Comparison of ENCODE assay signal across 2 cellular contexts in genomic region chr16:70808371-70808770, GRCh38.
TF ChIP-seq lines count a peak whose summit lies in the region.

No MANE protein-coding gene starts in this region.

TF ChIP-seq in HCT116, 20 proteins besides CTCF, POLR2A, EP300 and RAD21:
- TF ChIP-seq EZH2 (IDR thresholded peaks at IDR 0.05) (no peak), SRF (IDR thresholded peaks at IDR 0.05; ENCODE audit: low read depth) (no peak), EGR1 (IDR thresholded peaks at IDR 0.05; ENCODE audit: low read depth) (no peak), JUND (IDR thresholded peaks at IDR 0.05) (no peak), ELF1 (IDR thresholded peaks at IDR 0.05; ENCODE audit: borderline replicate concordance, low read depth) (no peak), EZH2phosphoT487 (IDR thresholded peaks at IDR 0.05; ENCODE audit: borderline replicate concordance) (no peak), ZNF274 (IDR thresholded peaks at IDR 0.05; ENCODE audit: low read depth, low read length) (no peak), TCF7L2 (IDR thresholded peaks at IDR 0.05; ENCODE audit: borderline replicate concordance, extremely low read depth, insufficient read depth, insufficient read length) (no peak), REST (IDR thresholded peaks at IDR 0.05; ENCODE audit: low read depth) (no peak), CBX3 (IDR thresholded peaks at IDR 0.05; ENCODE audit: low read depth) (no peak), FOSL1 (IDR thresholded peaks at IDR 0.05; ENCODE audit: low read depth) (no peak), YY1 (IDR thresholded peaks at IDR 0.05; ENCODE audit: extremely low read depth, insufficient replicate concordance, low read depth, low read length) (no peak), SIN3A (IDR thresholded peaks at IDR 0.05; ENCODE audit: low read depth) (no peak), ZFX (IDR thresholded peaks at IDR 0.05) (no peak), CEBPB (IDR thresholded peaks at IDR 0.05; ENCODE audit: low read depth) (no peak)
- TF ChIP-seq, protein P1, sequence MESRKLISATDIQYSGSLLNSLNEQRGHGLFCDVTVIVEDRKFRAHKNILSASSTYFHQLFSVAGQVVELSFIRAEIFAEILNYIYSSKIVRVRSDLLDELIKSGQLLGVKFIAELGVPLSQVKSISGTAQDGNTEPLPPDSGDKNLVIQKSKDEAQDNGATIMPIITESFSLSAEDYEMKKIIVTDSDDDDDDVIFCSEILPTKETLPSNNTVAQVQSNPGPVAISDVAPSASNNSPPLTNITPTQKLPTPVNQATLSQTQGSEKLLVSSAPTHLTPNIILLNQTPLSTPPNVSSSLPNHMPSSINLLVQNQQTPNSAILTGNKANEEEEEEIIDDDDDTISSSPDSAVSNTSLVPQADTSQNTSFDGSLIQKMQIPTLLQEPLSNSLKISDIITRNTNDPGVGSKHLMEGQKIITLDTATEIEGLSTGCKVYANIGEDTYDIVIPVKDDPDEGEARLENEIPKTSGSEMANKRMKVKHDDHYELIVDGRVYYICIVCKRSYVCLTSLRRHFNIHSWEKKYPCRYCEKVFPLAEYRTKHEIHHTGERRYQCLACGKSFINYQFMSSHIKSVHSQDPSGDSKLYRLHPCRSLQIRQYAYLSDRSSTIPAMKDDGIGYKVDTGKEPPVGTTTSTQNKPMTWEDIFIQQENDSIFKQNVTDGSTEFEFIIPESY (IDR thresholded peaks at IDR 0.05; ENCODE audit: extremely low read depth, insufficient replicate concordance, low read length), result no peak

TF ChIP-seq in WTC11, 78 proteins besides CTCF, POLR2A, EP300 and RAD21:
- TF ChIP-seq, protein P2, sequence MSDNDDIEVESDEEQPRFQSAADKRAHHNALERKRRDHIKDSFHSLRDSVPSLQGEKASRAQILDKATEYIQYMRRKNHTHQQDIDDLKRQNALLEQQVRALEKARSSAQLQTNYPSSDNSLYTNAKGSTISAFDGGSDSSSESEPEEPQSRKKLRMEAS (CRISPR knock-in tag; IDR thresholded peaks at IDR 0.05), result no peak
- no peak for TF ChIP-seq JAZF1 (CRISPR knock-in tag; IDR thresholded peaks at IDR 0.05)
- no peak for TF ChIP-seq SP1 (CRISPR knock-in tag; conservative IDR thresholded peaks at IDR 0.05)
- TF ChIP-seq, protein P3, sequence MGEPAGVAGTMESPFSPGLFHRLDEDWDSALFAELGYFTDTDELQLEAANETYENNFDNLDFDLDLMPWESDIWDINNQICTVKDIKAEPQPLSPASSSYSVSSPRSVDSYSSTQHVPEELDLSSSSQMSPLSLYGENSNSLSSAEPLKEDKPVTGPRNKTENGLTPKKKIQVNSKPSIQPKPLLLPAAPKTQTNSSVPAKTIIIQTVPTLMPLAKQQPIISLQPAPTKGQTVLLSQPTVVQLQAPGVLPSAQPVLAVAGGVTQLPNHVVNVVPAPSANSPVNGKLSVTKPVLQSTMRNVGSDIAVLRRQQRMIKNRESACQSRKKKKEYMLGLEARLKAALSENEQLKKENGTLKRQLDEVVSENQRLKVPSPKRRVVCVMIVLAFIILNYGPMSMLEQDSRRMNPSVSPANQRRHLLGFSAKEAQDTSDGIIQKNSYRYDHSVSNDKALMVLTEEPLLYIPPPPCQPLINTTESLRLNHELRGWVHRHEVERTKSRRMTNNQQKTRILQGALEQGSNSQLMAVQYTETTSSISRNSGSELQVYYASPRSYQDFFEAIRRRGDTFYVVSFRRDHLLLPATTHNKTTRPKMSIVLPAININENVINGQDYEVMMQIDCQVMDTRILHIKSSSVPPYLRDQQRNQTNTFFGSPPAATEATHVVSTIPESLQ (CRISPR knock-in tag; IDR thresholded peaks at IDR 0.05), result no peak
- no peak for TF ChIP-seq NFYB (CRISPR knock-in tag; conservative IDR thresholded peaks at IDR 0.05; ENCODE audit: low read depth)
- no peak for TF ChIP-seq ZNF671 (CRISPR knock-in tag; IDR thresholded peaks at IDR 0.05)
- no peak for TF ChIP-seq FOXP1 (CRISPR knock-in tag; IDR thresholded peaks at IDR 0.05; ENCODE audit: borderline replicate concordance)
- no peak for TF ChIP-seq OVOL2 (CRISPR knock-in tag; IDR thresholded peaks at IDR 0.05; ENCODE audit: borderline replicate concordance)
- TF ChIP-seq KAT7 (CRISPR knock-in tag; IDR thresholded peaks at IDR 0.05; ENCODE audit: borderline replicate concordance), result no peak
- no peak for TF ChIP-seq PREB (CRISPR knock-in tag; IDR thresholded peaks at IDR 0.05; ENCODE audit: borderline replicate concordance)
- TF ChIP-seq, protein P4, sequence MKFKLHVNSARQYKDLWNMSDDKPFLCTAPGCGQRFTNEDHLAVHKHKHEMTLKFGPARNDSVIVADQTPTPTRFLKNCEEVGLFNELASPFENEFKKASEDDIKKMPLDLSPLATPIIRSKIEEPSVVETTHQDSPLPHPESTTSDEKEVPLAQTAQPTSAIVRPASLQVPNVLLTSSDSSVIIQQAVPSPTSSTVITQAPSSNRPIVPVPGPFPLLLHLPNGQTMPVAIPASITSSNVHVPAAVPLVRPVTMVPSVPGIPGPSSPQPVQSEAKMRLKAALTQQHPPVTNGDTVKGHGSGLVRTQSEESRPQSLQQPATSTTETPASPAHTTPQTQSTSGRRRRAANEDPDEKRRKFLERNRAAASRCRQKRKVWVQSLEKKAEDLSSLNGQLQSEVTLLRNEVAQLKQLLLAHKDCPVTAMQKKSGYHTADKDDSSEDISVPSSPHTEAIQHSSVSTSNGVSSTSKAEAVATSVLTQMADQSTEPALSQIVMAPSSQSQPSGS (CRISPR knock-in tag; IDR thresholded peaks at IDR 0.05; ENCODE audit: borderline replicate concordance, low read depth), result no peak
- no peak for TF ChIP-seq TP53 (CRISPR knock-in tag; IDR thresholded peaks at IDR 0.05)
- TF ChIP-seq, protein P5, sequence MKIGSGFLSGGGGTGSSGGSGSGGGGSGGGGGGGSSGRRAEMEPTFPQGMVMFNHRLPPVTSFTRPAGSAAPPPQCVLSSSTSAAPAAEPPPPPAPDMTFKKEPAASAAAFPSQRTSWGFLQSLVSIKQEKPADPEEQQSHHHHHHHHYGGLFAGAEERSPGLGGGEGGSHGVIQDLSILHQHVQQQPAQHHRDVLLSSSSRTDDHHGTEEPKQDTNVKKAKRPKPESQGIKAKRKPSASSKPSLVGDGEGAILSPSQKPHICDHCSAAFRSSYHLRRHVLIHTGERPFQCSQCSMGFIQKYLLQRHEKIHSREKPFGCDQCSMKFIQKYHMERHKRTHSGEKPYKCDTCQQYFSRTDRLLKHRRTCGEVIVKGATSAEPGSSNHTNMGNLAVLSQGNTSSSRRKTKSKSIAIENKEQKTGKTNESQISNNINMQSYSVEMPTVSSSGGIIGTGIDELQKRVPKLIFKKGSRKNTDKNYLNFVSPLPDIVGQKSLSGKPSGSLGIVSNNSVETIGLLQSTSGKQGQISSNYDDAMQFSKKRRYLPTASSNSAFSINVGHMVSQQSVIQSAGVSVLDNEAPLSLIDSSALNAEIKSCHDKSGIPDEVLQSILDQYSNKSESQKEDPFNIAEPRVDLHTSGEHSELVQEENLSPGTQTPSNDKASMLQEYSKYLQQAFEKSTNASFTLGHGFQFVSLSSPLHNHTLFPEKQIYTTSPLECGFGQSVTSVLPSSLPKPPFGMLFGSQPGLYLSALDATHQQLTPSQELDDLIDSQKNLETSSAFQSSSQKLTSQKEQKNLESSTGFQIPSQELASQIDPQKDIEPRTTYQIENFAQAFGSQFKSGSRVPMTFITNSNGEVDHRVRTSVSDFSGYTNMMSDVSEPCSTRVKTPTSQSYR (CRISPR knock-in tag; IDR thresholded peaks at IDR 0.05), result no peak
- TF ChIP-seq EMX1 (CRISPR knock-in tag; IDR thresholded peaks at IDR 0.05), result no peak
